8 cellular contexts compared by ENCODE assay signal in the genomic region with DNA sequence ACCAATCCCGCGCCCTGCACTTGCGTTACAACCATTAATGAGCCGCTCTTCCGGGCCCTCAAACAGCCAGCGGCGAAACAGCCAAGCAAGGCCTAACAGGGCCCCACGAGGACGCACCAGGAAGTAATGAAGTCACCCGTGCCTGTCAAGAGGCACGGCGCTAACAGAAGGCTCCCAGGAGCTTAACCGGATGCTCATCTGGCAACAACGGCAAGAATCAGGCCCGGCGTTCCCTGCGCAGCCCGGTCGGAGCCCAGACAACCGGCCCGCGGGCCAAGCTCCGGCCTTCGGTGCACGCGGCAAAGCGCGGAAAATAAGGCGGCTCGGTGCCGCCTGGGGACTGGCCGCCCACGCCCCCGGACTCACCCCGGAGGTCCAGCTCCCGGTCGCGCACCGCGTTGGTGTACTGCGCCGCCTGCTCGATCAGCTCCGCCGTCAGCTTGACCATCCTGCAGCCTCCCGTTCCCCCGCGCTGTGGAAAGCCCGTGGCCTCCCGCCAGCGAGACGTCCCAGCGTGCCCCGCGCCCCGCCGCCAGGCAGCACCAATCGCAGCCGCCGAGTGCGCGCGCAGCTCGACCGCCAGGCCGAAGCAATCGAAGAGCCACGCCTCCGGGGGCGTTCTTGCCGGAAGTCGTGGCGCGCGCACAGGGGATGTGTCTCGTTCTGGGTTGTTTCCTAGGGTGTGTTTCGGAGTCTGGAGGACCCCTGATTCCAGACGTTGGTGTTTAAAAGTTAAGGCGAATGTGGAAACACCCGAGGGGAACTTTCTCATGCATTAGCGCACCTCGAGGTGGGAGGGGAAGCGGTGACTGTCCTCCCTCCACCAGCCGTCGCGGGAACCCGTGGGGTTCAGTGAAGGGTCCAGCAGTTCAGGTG. TPM values are rescaled to one million over a fixed set of nuclear protein-coding genes. Genes with fewer than 3 reads are reported as not detected.
DNase-seq lines count a peak whose midpoint lies in the region; ATAC-seq, FAIRE-seq and TF ChIP-seq lines count a peak whose summit lies in the region.

A gene (minus strand): TSS at position 518 of the 876 bp plus-strand sequence. CDS start 70 bp downstream, at position 448.

- TF ChIP-seq CTCF in astrocyte (IDR thresholded peaks at IDR 0.05; ENCODE audit: insufficient read depth, low read depth, low read length), result no peak

- H3K4me1 Mint-ChIP-seq in astrocyte (ENCODE audit: low read depth, unreplicated experiment), result peaks cover 7% of the 10 kb centered on the region

- peak within 1 kb of the TSS; percentile 96 for H3K4me2 ChIP-seq in astrocyte (ENCODE audit: low read length)

- DNase-seq in NCI-H2029 treated with DMSO at 0.1 percent for 48 hours (lab: John Stamatoyannopoulos, UW) (peak; percentile 36), T-helper 22 cell (ENCODE audit: low read depth) (peak; percentile 95), astrocyte (ENCODE audit: low read depth) (peak; percentile 87), hepatic stellate cell (ENCODE audit: low spot score) (peak; percentile 96), renal cortical epithelial cell (ENCODE audit: low read depth) (peak; percentile 81), aorta (peak; percentile 99 to 100)

- intact Hi-C loops in aorta (cut with DNase I), result loop anchor here (1.0 to 10.0 kb wide), 3 partner anchors 18 to 690 kb away; a partner anchor contains a TSS

- no peaks in the 10 kb centered on the region for H3K9me3 ChIP-seq in astrocyte (ENCODE audit: insufficient read depth, low read depth, low read length)
- no peaks in the 10 kb centered on the region for H3K9me3 ChIP-seq in aorta (ENCODE audit: control insufficient read depth, low read length)

- H3K27me3 Mint-ChIP-seq in astrocyte (ENCODE audit: low read depth, unreplicated experiment), result no peaks in the 10 kb centered on the region

- H3K79me2 ChIP-seq in astrocyte (ENCODE audit: insufficient read depth, low read length), result peaks cover 48% of the 10 kb centered on the region

- peaks cover 40% of the 10 kb centered on the region for H4K20me1 ChIP-seq in astrocyte (ENCODE audit: insufficient read depth, low read length)

- peak within 1 kb of the TSS; percentile 97 for H3K9ac ChIP-seq in astrocyte (ENCODE audit: low read length)

- H3K36me3 ChIP-seq in astrocyte (ENCODE audit: insufficient read depth, low read length), result peaks cover 13% of the 10 kb centered on the region
- no peaks in the 10 kb centered on the region for H3K36me3 ChIP-seq in aorta (ENCODE audit: control insufficient read depth in 1 of 2, insufficient read depth in 2 of 2, low read length in 1 of 2)

- no peaks in the 10 kb centered on the region for H3K36me3 Mint-ChIP-seq in astrocyte (ENCODE audit: low read depth, unreplicated experiment)

- peak within 1 kb of the TSS; percentile 93 for H3K27ac Mint-ChIP-seq in astrocyte (ENCODE audit: unreplicated experiment)

- no peak for FAIRE-seq in astrocyte (lab: Jason Lieb, UNC)

- H3K27ac ChIP-seq in astrocyte (ENCODE audit: low read depth, low read length) (peak within 1 kb of the TSS; percentile 93), aorta (ENCODE audit: low read depth in 1 of 2, low read length in 2 of 2) (peak within 1 kb of the TSS; percentile 31 to 84)

- H2AFZ ChIP-seq in astrocyte (ENCODE audit: low read depth, low read length), result peak within 1 kb of the TSS; percentile 96

- no peaks in the 10 kb centered on the region for H3K27me3 ChIP-seq in astrocyte (ENCODE audit: insufficient read depth, low read length)
- no peaks in the 10 kb centered on the region for H3K27me3 ChIP-seq in aorta (ENCODE audit: control insufficient read depth in 1 of 2, insufficient read depth in 2 of 2, low read length in 1 of 2)

- H3K4me3 Mint-ChIP-seq in astrocyte (ENCODE audit: unreplicated experiment), result peak within 1 kb of the TSS; percentile 100

- H3K9me3 Mint-ChIP-seq in astrocyte (ENCODE audit: unreplicated experiment), result no peaks in the 10 kb centered on the region

- peak within 1 kb of the TSS; percentile 98 for H3K4me3 ChIP-seq in astrocyte (ENCODE audit: insufficient read depth, low read depth, low read length)
- H3K4me3 ChIP-seq in aorta (ENCODE audit: low read length in 2 of 2), result peak within 1 kb of the TSS; percentile 51 to 89

- WGBS in aorta, 2 donors, result 0% methylated on average over 84 to 87 of the region's 87 CpGs

- ATAC-seq in GM18508 (IDR thresholded peaks at IDR 0.05; ENCODE audit: insufficient read depth, unreplicated experiment), result peak; percentile 56
- peak; percentile 77 for ATAC-seq in HG02981 (IDR thresholded peaks at IDR 0.05; ENCODE audit: unreplicated experiment)
- peak; percentile 98 for ATAC-seq in aorta (ENCODE audit: low FRiP score)

- H3K4me1 ChIP-seq in astrocyte (ENCODE audit: insufficient read depth, low read length) (peaks cover 14% of the 10 kb centered on the region), aorta (ENCODE audit: control insufficient read depth in 1 of 2, insufficient read depth in 2 of 2, low read length in 2 of 2) (no peaks in the 10 kb centered on the region)

RNA-seq across cellular contexts. Expression of the gene that starts here (rescaled TPM):
- total RNA-seq in astrocyte, result 65.9 and 79.5 TPM in 2 replicates
- 12.7 and 23.2 TPM in 2 replicates for total RNA-seq in renal cortical epithelial cell
- total RNA-seq in aorta, result 10 to 100 TPM; 46.4 to 49.2 TPM
- polyA plus RNA-seq in aorta, result 10 to 100 TPM; 37.6 to 54.1 TPM

Comparison
In these comparisons a context has a peak if more than half of its experiments do, and no peak if none do; other contexts are left out.
1. Peak in every context shown above with its lines: DNase-seq, ATAC-seq, H3K4me3 ChIP-seq and H3K27ac ChIP-seq.
2. DNase-seq: peak in every context shown above with its lines; median percentile 100 in aorta; 96 in hepatic stellate cell; 95 in T-helper 22 cell; 87 in astrocyte; 81 in renal cortical epithelial cell; 36 in NCI-H2029 treated with DMSO at 0.1 percent for 48 hours.